1 cellular context compared by ENCODE assay signal in the genomic region with DNA sequence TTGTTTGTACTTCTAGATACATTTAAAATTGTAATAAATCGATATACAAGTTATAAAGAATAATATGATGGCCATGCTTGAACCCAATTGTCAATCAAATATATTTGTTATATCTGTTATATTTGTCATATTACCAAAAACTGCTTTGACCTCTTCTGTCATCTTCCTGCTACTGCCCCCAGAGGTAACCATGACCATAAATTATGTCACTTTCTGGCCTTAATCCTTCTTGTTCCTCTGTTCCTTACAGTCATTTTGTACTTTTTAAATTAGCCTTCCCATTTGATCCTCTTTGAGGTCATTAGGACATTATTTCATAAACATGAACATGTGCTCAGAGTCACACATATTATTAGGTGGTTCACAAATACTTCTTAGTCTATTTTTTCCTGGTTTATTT.
TF ChIP-seq lines count a peak whose summit lies in the region.

No MANE protein-coding gene starts in this region.

TF ChIP-seq in WTC11, 78 proteins besides CTCF, POLR2A, EP300 and RAD21 (continued from another document):
- TF ChIP-seq, protein P1, sequence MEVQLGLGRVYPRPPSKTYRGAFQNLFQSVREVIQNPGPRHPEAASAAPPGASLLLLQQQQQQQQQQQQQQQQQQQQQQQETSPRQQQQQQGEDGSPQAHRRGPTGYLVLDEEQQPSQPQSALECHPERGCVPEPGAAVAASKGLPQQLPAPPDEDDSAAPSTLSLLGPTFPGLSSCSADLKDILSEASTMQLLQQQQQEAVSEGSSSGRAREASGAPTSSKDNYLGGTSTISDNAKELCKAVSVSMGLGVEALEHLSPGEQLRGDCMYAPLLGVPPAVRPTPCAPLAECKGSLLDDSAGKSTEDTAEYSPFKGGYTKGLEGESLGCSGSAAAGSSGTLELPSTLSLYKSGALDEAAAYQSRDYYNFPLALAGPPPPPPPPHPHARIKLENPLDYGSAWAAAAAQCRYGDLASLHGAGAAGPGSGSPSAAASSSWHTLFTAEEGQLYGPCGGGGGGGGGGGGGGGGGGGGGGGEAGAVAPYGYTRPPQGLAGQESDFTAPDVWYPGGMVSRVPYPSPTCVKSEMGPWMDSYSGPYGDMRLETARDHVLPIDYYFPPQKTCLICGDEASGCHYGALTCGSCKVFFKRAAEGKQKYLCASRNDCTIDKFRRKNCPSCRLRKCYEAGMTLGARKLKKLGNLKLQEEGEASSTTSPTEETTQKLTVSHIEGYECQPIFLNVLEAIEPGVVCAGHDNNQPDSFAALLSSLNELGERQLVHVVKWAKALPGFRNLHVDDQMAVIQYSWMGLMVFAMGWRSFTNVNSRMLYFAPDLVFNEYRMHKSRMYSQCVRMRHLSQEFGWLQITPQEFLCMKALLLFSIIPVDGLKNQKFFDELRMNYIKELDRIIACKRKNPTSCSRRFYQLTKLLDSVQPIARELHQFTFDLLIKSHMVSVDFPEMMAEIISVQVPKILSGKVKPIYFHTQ (CRISPR knock-in tag; IDR thresholded peaks at IDR 0.05), result no peak
- TF ChIP-seq TEAD1 (CRISPR knock-in tag; IDR thresholded peaks at IDR 0.05), result no peak
TF ChIP-seq in WTC11: peak in this region for 0.
